ENCODE assay signal across 10 cellular contexts in genomic region chr5:39164529-39165402, GRCh38. TPM values are rescaled to one million over a fixed set of nuclear protein-coding genes. Genes with fewer than 3 reads are reported as not detected.
DNase-seq lines count a peak whose midpoint lies in the region; ATAC-seq and TF ChIP-seq lines count a peak whose summit lies in the region.
"Had no signal": no experiment of that assay in that cellular context is flagged by ENCODE, and none has a peak within 500 bp of the region (broad histone marks: within the 10 kb centered on the region; RNA-seq: fewer than 3 reads in every experiment).

No MANE protein-coding gene starts in this region.

- H3K4me1 Mint-ChIP-seq in activated T-helper 2 cell treated with anti-CD3 and anti-CD28 coated beads, Interferon-gamma antibody, Interleukin-2, Interleukin-4, amounts not matched to agents 10 μg/mL and 5 μg/mL and 100 μg/mL, durations not matched to agents 14 hours and 24 hours and 36 hours (ENCODE audit: low read depth), result peaks cover 66% of the 10 kb centered on the region
- peaks cover 73 to 82% of the 10 kb centered on the region in 2 donors for H3K4me1 Mint-ChIP-seq in natural killer cell

- peaks cover 10% of the 10 kb centered on the region for H3K9me3 Mint-ChIP-seq in activated T-helper 2 cell treated with anti-CD3 and anti-CD28 coated beads, Interferon-gamma antibody, Interleukin-2, Interleukin-4, amounts not matched to agents 10 μg/mL and 5 μg/mL and 100 μg/mL, durations not matched to agents 14 hours and 24 hours and 36 hours
- no peaks in the 10 kb centered on the region for H3K9me3 Mint-ChIP-seq in natural killer cell

- H3K4me3 Mint-ChIP-seq in activated T-helper 2 cell treated with anti-CD3 and anti-CD28 coated beads, Interferon-gamma antibody, Interleukin-2, Interleukin-4, amounts not matched to agents 10 μg/mL and 5 μg/mL and 100 μg/mL, durations not matched to agents 14 hours and 24 hours and 36 hours (ENCODE audit: low read depth), result peak overlapping the region; percentile 61
- H3K4me3 Mint-ChIP-seq in natural killer cell, result peak overlapping the region; percentile 78

- no peak for DNase-seq in activated CD4-positive, CD25-positive, alpha-beta regulatory T cell (lab: John Stamatoyannopoulos, UW)
- DNase-seq in activated T-helper 2 cell treated with anti-CD3 and anti-CD28 coated beads, Interferon-gamma antibody, Interleukin-2, Interleukin-4, amounts not matched to agents 10 μg/mL and 5 μg/mL and 100 μg/mL, durations not matched to agents 14 hours and 24 hours and 36 hours (ENCODE audit: low spot score), result no peak
- DNase-seq in natural killer cell (no peak), substantia nigra (lab: John Stamatoyannopoulos, UW) (no peak), NCI-H526 treated with DMSO at 0.1 percent for 48 hours (lab: John Stamatoyannopoulos, UW) (no peak), head of caudate nucleus (no peak)
- DNase-seq: NCI-H1105 had no signal

- no peak overlapping the region for H3K27ac ChIP-seq in substantia nigra (ENCODE audit: low read depth, low read length, poor library complexity, severe bottlenecking)

- no peaks in the 10 kb centered on the region for H3K27me3 Mint-ChIP-seq in activated T-helper 2 cell treated with anti-CD3 and anti-CD28 coated beads, Interferon-gamma antibody, Interleukin-2, Interleukin-4, amounts not matched to agents 10 μg/mL and 5 μg/mL and 100 μg/mL, durations not matched to agents 14 hours and 24 hours and 36 hours (ENCODE audit: low read depth)
- no peaks in the 10 kb centered on the region for H3K27me3 Mint-ChIP-seq in natural killer cell (ENCODE audit: low read depth in 2 of 2)

- peak; percentile 98 to 99 for ATAC-seq in activated CD4-positive, CD25-positive, alpha-beta regulatory T cell treated with anti-CD3 and anti-CD28 coated beads, Interleukin-2, amount 50 U/mL, for 24 hours
- ATAC-seq in HG03064 (IDR thresholded peaks at IDR 0.05; ENCODE audit: low read depth, unreplicated experiment) (peak; percentile 78), natural killer cell (peak; percentile 27 to 63 (median 62))

- peak overlapping the region; percentile 89 for H3K27ac Mint-ChIP-seq in activated T-helper 2 cell treated with anti-CD3 and anti-CD28 coated beads, Interferon-gamma antibody, Interleukin-2, Interleukin-4, amounts not matched to agents 10 μg/mL and 5 μg/mL and 100 μg/mL, durations not matched to agents 14 hours and 24 hours and 36 hours
- peak overlapping the region; percentile 90 to 91 for H3K27ac Mint-ChIP-seq in natural killer cell

- peaks cover 55% of the 10 kb centered on the region for H3K36me3 Mint-ChIP-seq in activated T-helper 2 cell treated with anti-CD3 and anti-CD28 coated beads, Interferon-gamma antibody, Interleukin-2, Interleukin-4, amounts not matched to agents 10 μg/mL and 5 μg/mL and 100 μg/mL, durations not matched to agents 14 hours and 24 hours and 36 hours (ENCODE audit: low read depth)
- H3K36me3 Mint-ChIP-seq in natural killer cell, result no peaks in the 10 kb centered on the region

- TF ChIP-seq CTCF in natural killer cell (IDR thresholded peaks at IDR 0.05), result no peak

- intact Hi-C loops in activated T-helper 2 cell treated with anti-CD3 and anti-CD28 coated beads, Interferon-gamma antibody, Interleukin-2, Interleukin-4, amounts not matched to agents 10 μg/mL and 5 μg/mL and 100 μg/mL, durations not matched to agents 14 hours and 24 hours and 36 hours (cut with micrococcal nuclease), result loop anchor here (1.0 to 5.0 kb wide), 6 partner anchors 13 to 1488 kb away; no protein-coding TSS in a partner anchor
- intact Hi-C loops in natural killer cell (cut with micrococcal nuclease), result loop anchor here (5.0 kb wide), 1 partner anchor 93 kb away; no protein-coding TSS in a partner anchor
- intact Hi-C loops in head of caudate nucleus (cut with DNase I), result no loop called here

RNA-seq across cellular contexts. Expression of gene FYB1, which starts 54.6 kb away (rescaled TPM):
- 66.4 and 70.7 TPM in 2 replicates for total RNA-seq in activated T-helper 2 cell treated with anti-CD3 and anti-CD28 coated beads, Interferon-gamma antibody, Interleukin-2, Interleukin-4, amounts not matched to agents 10 μg/mL and 5 μg/mL and 100 μg/mL, durations not matched to agents 14 hours and 24 hours and 36 hours
- total RNA-seq in natural killer cell, result 100 to 1,000 TPM; 277 to 340 (median 295) TPM
- total RNA-seq: glomerular endothelial cell had no signal
